ENCODE assay signal across 2 cellular contexts in the genomic region with DNA sequence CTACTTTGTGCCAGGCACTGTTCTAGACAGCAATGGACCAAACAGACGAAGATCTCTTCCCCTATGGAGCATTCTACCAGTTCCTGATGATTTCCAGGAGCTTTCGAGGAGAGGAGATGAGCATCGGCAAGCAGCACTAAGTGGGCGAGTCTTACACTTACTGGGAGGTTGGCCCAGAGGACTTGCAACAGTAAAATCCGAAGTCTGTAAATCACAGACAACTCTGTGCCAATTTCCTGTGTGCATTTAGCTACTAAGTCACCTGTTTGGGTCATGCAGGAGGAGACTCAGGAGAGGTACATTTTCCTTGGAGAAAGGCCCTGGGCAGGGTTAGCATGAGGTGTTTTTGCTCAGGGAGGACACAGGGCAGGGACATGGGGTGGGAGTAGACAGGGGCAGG.
TF ChIP-seq lines count a peak whose summit lies in the region.

No MANE protein-coding gene starts in this region.

TF ChIP-seq in liver, 16 proteins besides CTCF, POLR2A, EP300 and RAD21 (continued from another document):
- TF ChIP-seq, protein P1, sequence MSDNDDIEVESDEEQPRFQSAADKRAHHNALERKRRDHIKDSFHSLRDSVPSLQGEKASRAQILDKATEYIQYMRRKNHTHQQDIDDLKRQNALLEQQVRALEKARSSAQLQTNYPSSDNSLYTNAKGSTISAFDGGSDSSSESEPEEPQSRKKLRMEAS (IDR thresholded peaks at IDR 0.05) = no peak
- TF ChIP-seq, protein P2, sequence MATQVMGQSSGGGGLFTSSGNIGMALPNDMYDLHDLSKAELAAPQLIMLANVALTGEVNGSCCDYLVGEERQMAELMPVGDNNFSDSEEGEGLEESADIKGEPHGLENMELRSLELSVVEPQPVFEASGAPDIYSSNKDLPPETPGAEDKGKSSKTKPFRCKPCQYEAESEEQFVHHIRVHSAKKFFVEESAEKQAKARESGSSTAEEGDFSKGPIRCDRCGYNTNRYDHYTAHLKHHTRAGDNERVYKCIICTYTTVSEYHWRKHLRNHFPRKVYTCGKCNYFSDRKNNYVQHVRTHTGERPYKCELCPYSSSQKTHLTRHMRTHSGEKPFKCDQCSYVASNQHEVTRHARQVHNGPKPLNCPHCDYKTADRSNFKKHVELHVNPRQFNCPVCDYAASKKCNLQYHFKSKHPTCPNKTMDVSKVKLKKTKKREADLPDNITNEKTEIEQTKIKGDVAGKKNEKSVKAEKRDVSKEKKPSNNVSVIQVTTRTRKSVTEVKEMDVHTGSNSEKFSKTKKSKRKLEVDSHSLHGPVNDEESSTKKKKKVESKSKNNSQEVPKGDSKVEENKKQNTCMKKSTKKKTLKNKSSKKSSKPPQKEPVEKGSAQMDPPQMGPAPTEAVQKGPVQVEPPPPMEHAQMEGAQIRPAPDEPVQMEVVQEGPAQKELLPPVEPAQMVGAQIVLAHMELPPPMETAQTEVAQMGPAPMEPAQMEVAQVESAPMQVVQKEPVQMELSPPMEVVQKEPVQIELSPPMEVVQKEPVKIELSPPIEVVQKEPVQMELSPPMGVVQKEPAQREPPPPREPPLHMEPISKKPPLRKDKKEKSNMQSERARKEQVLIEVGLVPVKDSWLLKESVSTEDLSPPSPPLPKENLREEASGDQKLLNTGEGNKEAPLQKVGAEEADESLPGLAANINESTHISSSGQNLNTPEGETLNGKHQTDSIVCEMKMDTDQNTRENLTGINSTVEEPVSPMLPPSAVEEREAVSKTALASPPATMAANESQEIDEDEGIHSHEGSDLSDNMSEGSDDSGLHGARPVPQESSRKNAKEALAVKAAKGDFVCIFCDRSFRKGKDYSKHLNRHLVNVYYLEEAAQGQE (IDR thresholded peaks at IDR 0.05) = peak; percentile 13
TF ChIP-seq in liver: peak in this region for 4.

TF ChIP-seq in HepG2, 621 proteins besides CTCF, POLR2A, EP300 and RAD21 (continued from another document):
- TF ChIP-seq, protein P3, sequence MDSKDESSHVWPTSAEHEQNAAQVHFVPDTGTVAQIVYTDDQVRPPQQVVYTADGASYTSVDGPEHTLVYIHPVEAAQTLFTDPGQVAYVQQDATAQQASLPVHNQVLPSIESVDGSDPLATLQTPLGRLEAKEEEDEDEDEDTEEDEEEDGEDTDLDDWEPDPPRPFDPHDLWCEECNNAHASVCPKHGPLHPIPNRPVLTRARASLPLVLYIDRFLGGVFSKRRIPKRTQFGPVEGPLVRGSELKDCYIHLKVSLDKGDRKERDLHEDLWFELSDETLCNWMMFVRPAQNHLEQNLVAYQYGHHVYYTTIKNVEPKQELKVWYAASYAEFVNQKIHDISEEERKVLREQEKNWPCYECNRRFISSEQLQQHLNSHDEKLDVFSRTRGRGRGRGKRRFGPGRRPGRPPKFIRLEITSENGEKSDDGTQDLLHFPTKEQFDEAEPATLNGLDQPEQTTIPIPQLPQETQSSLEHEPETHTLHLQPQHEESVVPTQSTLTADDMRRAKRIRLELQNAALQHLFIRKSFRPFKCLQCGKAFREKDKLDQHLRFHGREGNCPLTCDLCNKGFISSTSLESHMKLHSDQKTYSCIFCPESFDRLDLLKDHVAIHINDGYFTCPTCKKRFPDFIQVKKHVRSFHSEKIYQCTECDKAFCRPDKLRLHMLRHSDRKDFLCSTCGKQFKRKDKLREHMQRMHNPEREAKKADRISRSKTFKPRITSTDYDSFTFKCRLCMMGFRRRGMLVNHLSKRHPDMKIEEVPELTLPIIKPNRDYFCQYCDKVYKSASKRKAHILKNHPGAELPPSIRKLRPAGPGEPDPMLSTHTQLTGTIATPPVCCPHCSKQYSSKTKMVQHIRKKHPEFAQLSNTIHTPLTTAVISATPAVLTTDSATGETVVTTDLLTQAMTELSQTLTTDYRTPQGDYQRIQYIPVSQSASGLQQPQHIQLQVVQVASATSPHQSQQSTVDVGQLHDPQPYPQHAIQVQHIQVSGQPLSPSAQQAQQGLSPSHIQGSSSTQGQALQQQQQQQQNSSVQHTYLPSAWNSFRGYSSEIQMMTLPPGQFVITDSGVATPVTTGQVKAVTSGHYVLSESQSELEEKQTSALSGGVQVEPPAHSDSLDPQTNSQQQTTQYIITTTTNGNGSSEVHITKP (CRISPR knock-in tag; IDR thresholded peaks at IDR 0.05; ENCODE audit: low read depth) = no peak
- TF ChIP-seq KLF15 (CRISPR knock-in tag; IDR thresholded peaks at IDR 0.05; ENCODE audit: borderline replicate concordance) = no peak
- TF ChIP-seq SCMH1 (CRISPR knock-in tag; IDR thresholded peaks at IDR 0.05; ENCODE audit: borderline replicate concordance) = no peak
- TF ChIP-seq ZSCAN31 (CRISPR knock-in tag; IDR thresholded peaks at IDR 0.05; ENCODE audit: low read depth) = no peak
- no peak for TF ChIP-seq ZNF33A (CRISPR knock-in tag; IDR thresholded peaks at IDR 0.05; ENCODE audit: borderline replicate concordance)
TF ChIP-seq in HepG2: peak in this region for 0.
